Comparison of ENCODE assay signal across 1 cellular context in genomic region chr11:8636127-8636526, GRCh38.
TF ChIP-seq lines count a peak whose summit lies in the region.

No MANE protein-coding gene starts in this region.

TF ChIP-seq in HepG2, 621 proteins besides CTCF, POLR2A, EP300 and RAD21:
- TF ChIP-seq ZNF136 (CRISPR knock-in tag; IDR thresholded peaks at IDR 0.05; ENCODE audit: low read depth) (no peak), ZNF44 (CRISPR knock-in tag; IDR thresholded peaks at IDR 0.05) (peak; percentile 92; the same call in 1 of the 2 replicates), ZNF530 (CRISPR knock-in tag; IDR thresholded peaks at IDR 0.05; ENCODE audit: low read depth) (no peak), SMARCE1 (IDR thresholded peaks at IDR 0.05; ENCODE audit: borderline replicate concordance) (no peak), IRF2 (CRISPR knock-in tag; IDR thresholded peaks at IDR 0.05) (no peak)
TF ChIP-seq in HepG2: peak in this region for 1.
